ENCODE assay signal across 28 cellular contexts in the genomic region with DNA sequence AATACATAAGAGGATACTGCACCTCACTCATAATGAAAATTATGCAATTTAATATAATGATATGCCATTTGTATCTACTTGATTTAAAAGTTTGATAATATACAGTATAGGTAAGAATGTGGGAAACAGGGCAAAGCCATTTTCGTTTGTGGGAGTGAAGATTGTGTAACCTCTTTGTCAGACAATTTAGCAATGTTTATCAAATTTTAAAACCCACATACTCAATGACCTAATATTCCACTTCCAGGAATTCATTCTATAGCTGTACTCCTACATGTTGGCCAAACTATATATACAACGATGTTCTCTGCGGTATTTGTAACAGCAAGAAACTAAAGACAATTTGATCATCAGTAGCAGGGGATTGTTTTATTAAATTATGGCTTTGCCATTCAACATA. TPM values are rescaled to one million over a fixed set of nuclear protein-coding genes. Genes with fewer than 3 reads are reported as not detected.
A peak's percentile ranks its signal among the peaks of the same experiment; 100 is the strongest.
DNase-seq lines count a peak whose midpoint lies in the region; ATAC-seq, FAIRE-seq and TF ChIP-seq lines count a peak whose summit lies in the region.
"Had no signal": no experiment of that assay in that cellular context is flagged by ENCODE, and none has a peak within 500 bp of the region (broad histone marks: within the 10 kb centered on the region; RNA-seq: fewer than 3 reads in every experiment).

No MANE protein-coding gene starts in this region.

- peak; percentile 54 for FAIRE-seq in K562 (lab: Jason Lieb, UNC)
- FAIRE-seq: endometrium, small intestine had no signal

- H3K79me2 ChIP-seq in HCT116 (ENCODE audit: insufficient read depth, low read length) (no peaks in the 10 kb centered on the region), K562 (ENCODE audit: control insufficient read depth, insufficient read depth, low read length) (no peaks in the 10 kb centered on the region)

- H3K27me3 ChIP-seq in HCT116 (ENCODE audit: insufficient read depth, low read length) = no peaks in the 10 kb centered on the region
- no peaks in the 10 kb centered on the region for H3K27me3 ChIP-seq in K562 (ENCODE audit: control insufficient read depth in 2 of 2, insufficient read depth in 2 of 2, low read length in 2 of 2)
- no peaks in the 10 kb centered on the region for H3K27me3 ChIP-seq in right lobe of liver
- no peaks in the 10 kb centered on the region for H3K27me3 ChIP-seq in esophagus muscularis mucosa
- H3K27me3 ChIP-seq: heart right ventricle, SJCRH30 had no signal

- H3K4me2 ChIP-seq in HCT116 (ENCODE audit: low read length) (no peak overlapping the region), K562 (ENCODE audit: insufficient read depth, low read length) (no peak overlapping the region)
- H3K4me2 ChIP-seq: KMS-11 had no signal

- no peaks in the 10 kb centered on the region for H3K9me2 ChIP-seq in HCT116 (ENCODE audit: insufficient read depth)

- no peak for ATAC-seq in HCT116
- peak; percentile 31; the same call in 1 of the 3 replicates for ATAC-seq in K562
- peak in 3 of 4 donors; percentile 39 to 58 (median 44) for ATAC-seq in right lobe of liver
- no peak for ATAC-seq in GM18867 (IDR thresholded peaks at IDR 0.05; ENCODE audit: unreplicated experiment)
- ATAC-seq: heart right ventricle, left colon, T-helper 17 cell had no signal

- H3K27ac ChIP-seq in HCT116 (ENCODE audit: low read depth, low read length) (no peak overlapping the region), K562 (ENCODE audit: extremely low read depth, low read depth, low read length) (0 out of 3 replicates have a peak overlapping the region, but pooled peaks have one; percentile 29), right lobe of liver (no peak overlapping the region), esophagus muscularis mucosa (replicated peaks in 1 of 4) (no peak overlapping the region)
- H3K27ac ChIP-seq: heart right ventricle, KMS-11, SJCRH30, WERI-Rb-1 had no signal

- DNase-seq in HCT116 (ENCODE audit: low read depth, low spot score) = no peak
- DNase-seq in NCI-H226 = peak; percentile 64
- peak in 1 of 4 experiments; percentile 11 for DNase-seq in K562 (ENCODE audit: extremely low read depth in 1 of 4, low spot score in 3 of 4)
- DNase-seq in right lobe of liver = no peak
- no peak for DNase-seq in NCI-H446 (lab: John Stamatoyannopoulos, UW)
- no peak for DNase-seq in activated effector memory CD4-positive, alpha-beta T cell treated with anti-CD3 and anti-CD28 coated beads, Interleukin-2, amount 50 U/mL, for 16 hours
- no peak for DNase-seq in esophagus muscularis mucosa (ENCODE audit: extremely low spot score)
- DNase-seq: activated CD4-positive, alpha-beta T cell treated with anti-CD3 and anti-CD28 coated beads, Interleukin-2, amount 10 ng/mL, durations not matched to agents 24 days and 14 days; activated naive CD4-positive, alpha-beta T cell treated with anti-CD3 and anti-CD28 coated beads, Interleukin-2, amount 10 ng/mL, durations not matched to agents 7 days and 5 days; anterior cingulate cortex; caudate nucleus; CD4-positive, alpha-beta T cell; heart right ventricle; left colon; mesendoderm; NCI-H1092 treated with DMSO at 0.1 percent for 48 hours; NCI-H2029 treated with DMSO at 0.1 percent for 48 hours; NCI-H345; nucleus accumbens; SJCRH30; small intestine; stimulated activated CD4-positive, alpha-beta T cell treated with anti-CD3 and anti-CD28 coated beads, Interleukin-2, amount 100 ng/mL, for 24 hours; T-helper 17 cell; trophoblast cell; WERI-Rb-1 had no signal

- H3K9me3 ChIP-seq in HCT116 (ENCODE audit: control insufficient read depth in 1 of 2, insufficient read depth in 1 of 2, low read depth in 1 of 2, low read length in 2 of 2) (no peaks in the 10 kb centered on the region), K562 (replicated peaks; ENCODE audit: control insufficient read depth, insufficient read depth, low read depth, low read length) (peaks cover 6% of the 10 kb centered on the region), right lobe of liver (no peaks in the 10 kb centered on the region), esophagus muscularis mucosa (no peaks in the 10 kb centered on the region)
- H3K9me3 ChIP-seq: SJCRH30 had no signal

- in situ Hi-C loops in K562 (cut with MboI) = no loop called here

- no peaks in the 10 kb centered on the region for H3K9me1 ChIP-seq in K562 (ENCODE audit: control insufficient read depth, insufficient read depth, low read length)

- H4K20me1 ChIP-seq in HCT116 (ENCODE audit: insufficient read depth) (no peaks in the 10 kb centered on the region), K562 (replicated peaks; ENCODE audit: control insufficient read depth, insufficient read depth, low read length) (no peaks in the 10 kb centered on the region)

- CTCF ChIA-PET in HCT116 (lab: Charles Lee) (no interaction called here), K562 (lab: Yijun Ruan, JAX; ENCODE audit: low intra/inter-chr PET ratio) (no interaction called here)

- 3% methylated on average over 3 of the region's 3 CpGs for WGBS in K562 (ENCODE audit: insufficient coverage, low coverage, missing lambda C conversion rate)
- 42% methylated on average over 3 of the region's 3 CpGs for WGBS in right lobe of liver (ENCODE audit: insufficient coverage, low coverage, low lambda C conversion rate, missing lambda C conversion rate)
- 58% methylated on average over 3 of the region's 3 CpGs for WGBS in esophagus muscularis mucosa

- H3K4me1 ChIP-seq in HCT116 (ENCODE audit: control insufficient read depth in 1 of 2, insufficient read depth in 2 of 2, low read length in 2 of 2) (peaks cover 0 to 9% of the 10 kb centered on the region in 2 experiments; a peak in 2 of 4 replicates), K562 (replicated peaks in 1 of 2; ENCODE audit: control insufficient read depth in 2 of 2, insufficient read depth in 2 of 2, low read length in 2 of 2) (peaks cover 5 to 6% of the 10 kb centered on the region in 2 experiments; a peak in 3 of 5 replicates), right lobe of liver (peaks cover 0 to 11% (median 4%) of the 10 kb centered on the region in 4 donors), esophagus muscularis mucosa (no peaks in the 10 kb centered on the region)
- H3K4me1 ChIP-seq: SJCRH30 had no signal

- H3K4me3 ChIP-seq in HCT116 (replicated peaks in 1 of 2; ENCODE audit: low read depth in 1 of 2, low read length in 2 of 2) (no peak overlapping the region), K562 (no peak overlapping the region), right lobe of liver (no peak overlapping the region), esophagus muscularis mucosa (no peak overlapping the region)
- H3K4me3 ChIP-seq: heart right ventricle, SJCRH30 had no signal

- TF ChIP-seq POLR2A in HCT116 (IDR thresholded peaks at IDR 0.05; ENCODE audit: borderline replicate concordance, extremely low read depth, insufficient read depth, insufficient read length) (no peak), K562 (conservative IDR thresholded peaks at IDR 0.05) (no peak), right lobe of liver (IDR thresholded peaks at IDR 0.05) (no peak), esophagus muscularis mucosa (IDR thresholded peaks at IDR 0.05; ENCODE audit: low read depth) (no peak)

- H3K36me3 ChIP-seq in HCT116 (ENCODE audit: control insufficient read depth in 1 of 2, insufficient read depth in 2 of 2, low read length in 2 of 2) (no peaks in the 10 kb centered on the region), K562 (ENCODE audit: control insufficient read depth, insufficient read depth, low read length) (no peaks in the 10 kb centered on the region), right lobe of liver (peaks cover 0 to 3% (median 0%) of the 10 kb centered on the region in 4 donors), esophagus muscularis mucosa (no peaks in the 10 kb centered on the region)
- H3K36me3 ChIP-seq: heart right ventricle, SJCRH30, WERI-Rb-1 had no signal

- TF ChIP-seq EP300 in K562 (IDR thresholded peaks at IDR 0.05; ENCODE audit: low read length) = peak; percentile 34; the same call in 1 of the 2 replicates
- TF ChIP-seq EP300 in esophagus muscularis mucosa (IDR thresholded peaks at IDR 0.05) = no peak

- BruUV-seq in HCT116 (replicated peaks; lab: Mats Ljungman, UMichigan) (no TSS peak), K562 (replicated peaks; lab: Mats Ljungman, UMichigan) (no TSS peak)

- RAD21 ChIA-PET in HCT116 (lab: Charles Lee; ENCODE audit: low non-redundant PET in 1 of 2, low total read pairs in 2 of 2, uncharacterized antibody in 2 of 2, unreplicated experiment in 2 of 2) = no interaction called here

- POLR2A ChIA-PET in HCT116 (lab: Charles Lee) = no interaction called here
- POLR2A ChIA-PET in K562 (lab: Yijun Ruan, JAX) = interaction anchor here (0.7 kb wide), 1 partner anchor 20 kb away, joined by 3 read pairs; no protein-coding TSS in a partner anchor

- TF ChIP-seq RAD21 in HCT116 (IDR thresholded peaks at IDR 0.05; ENCODE audit: low read depth) (no peak), K562 (CRISPR knock-in tag; conservative IDR thresholded peaks at IDR 0.05 in 1 of 2, IDR thresholded peaks at IDR 0.05 in 1 of 2) (no peak)

- TF ChIP-seq CTCF in HCT116 (IDR thresholded peaks at IDR 0.05 in 2 of 3, conservative IDR thresholded peaks at IDR 0.05 in 1 of 3; ENCODE audit: borderline replicate concordance in 1 of 3, insufficient read depth in 1 of 3, low read depth in 2 of 3, low read length in 2 of 3) = no peak
- no peak for TF ChIP-seq CTCF in K562 (IDR thresholded peaks at IDR 0.05 in 2 of 3, conservative IDR thresholded peaks at IDR 0.05 in 1 of 3; ENCODE audit: insufficient read depth in 2 of 3, low read depth in 1 of 3, low read length in 3 of 3)
- TF ChIP-seq CTCF in right lobe of liver (IDR thresholded peaks at IDR 0.05) = no peak
- TF ChIP-seq CTCF in esophagus muscularis mucosa (IDR thresholded peaks at IDR 0.05) = no peak

- intact Hi-C loops in HCT116 (cut with micrococcal nuclease) (no loop called here), K562 (cut with micrococcal nuclease) (no loop called here), right lobe of liver (cut with DNase I) (no loop called here), esophagus muscularis mucosa (cut with DNase I) (no loop called here)

- H3K9ac ChIP-seq in HCT116 (ENCODE audit: low read length) (no peak overlapping the region), K562 (ENCODE audit: insufficient read depth in 1 of 2, low read depth in 2 of 2, low read length in 2 of 2) (no peak overlapping the region; a peak in 1 of 4 replicates)
- H3K9ac ChIP-seq: KMS-11 had no signal

- peak overlapping the region; percentile 35 for H2AFZ ChIP-seq in HCT116 (ENCODE audit: low read depth, low read length, poor library complexity, severe bottlenecking)
- peak overlapping the region; percentile 65 for H2AFZ ChIP-seq in K562 (ENCODE audit: low read depth, low read length)

RNA-seq across cellular contexts. Expression of gene FKBP5, which starts 17.8 kb away (rescaled TPM):
- total RNA-seq in HCT116 (2021; ENCODE audit: unreplicated experiment) = 50.3 TPM
- 19.5 and 29.2 TPM in 2 replicates for polyA plus RNA-seq in HCT116 (2012)
- total RNA-seq in K562 (2011; cell fraction: chromatin; rRNA removed; ENCODE audit: low replicate concordance) = 23.5 and 58.7 TPM in 2 replicates
- total RNA-seq in K562 (2011; cell fraction: nucleolus; rRNA removed) = 14.5 and 19.2 TPM in 2 replicates
- 38.3 and 72.2 TPM in 2 replicates for total RNA-seq in K562 (2011; cell fraction: nucleoplasm; rRNA removed)
- total RNA-seq in K562 (2014; rRNA removed) = 75.0 and 82.8 TPM in 2 replicates
- total RNA-seq in K562 (2014; rRNA removed; fragmentation: Illumina TruSeq; extraction: Trizol) = 54.2 and 65.9 TPM in 2 replicates
- 39.9 and 43.8 TPM in 2 replicates for total RNA-seq in K562 (2015; rRNA removed; fragmentation: Illumina TruSeq; extraction: Trizol)
- 92.0 and 104 TPM in 2 replicates for total RNA-seq in K562 (2021)
- 59.7 and 86.1 TPM in 2 replicates for polyA plus RNA-seq in K562 (2011; rRNA removed)
- 22.1 and 33.5 TPM in 2 replicates for polyA plus RNA-seq in K562 (2011; cell fraction: cytosol; rRNA removed)
- 22.5 and 23.2 TPM in 2 replicates for polyA plus RNA-seq in K562 (2011; cell fraction: nucleus; rRNA removed)
- polyA plus RNA-seq in K562 (2012) = 43.9 and 85.0 TPM in 2 replicates
- polyA plus RNA-seq in K562 (2014; fragmentation: Illumina TruSeq; extraction: Trizol) = 128 and 151 TPM in 2 replicates
- polyA plus RNA-seq in K562 (2014; fragmentation: Nextera tagmentation; extraction: Ambion mirVana) = 10 to 100 TPM; 32.7 to 46.1 TPM
- polyA plus RNA-seq in K562 (2014; rRNA removed) = 76.6 and 76.8 TPM in 2 replicates
- 71.5 and 74.0 TPM in 2 replicates for polyA minus RNA-seq in K562 (2011; rRNA and poly(A)+ RNA removed)
- 31.1 and 38.9 TPM in 2 replicates for polyA minus RNA-seq in K562 (2011; cell fraction: cytosol; rRNA and poly(A)+ RNA removed)
- 13.3 and 18.5 TPM in 2 replicates for polyA minus RNA-seq in K562 (2011; cell fraction: nucleus; rRNA and poly(A)+ RNA removed)
- 100 to 1,000 TPM in 5 of 6 experiments, 10 to 100 TPM in 1; 36.1 to 387 (median 111) TPM for total RNA-seq in right lobe of liver
- 100 to 1,000 TPM; 477 to 689 (median 593) TPM for total RNA-seq in esophagus muscularis mucosa
- total RNA-seq: SJCRH30 had no signal

RNA-seq across cellular contexts. Expression of gene ARMC12, which starts 30.4 kb away (rescaled TPM):
- 0.79 TPM for total RNA-seq in HCT116 (2021; ENCODE audit: unreplicated experiment)
- 0.75 and 1.2 TPM in 2 replicates for polyA plus RNA-seq in HCT116 (2012)
- not detected in 2 replicates for total RNA-seq in K562 (2011; cell fraction: chromatin; rRNA removed; ENCODE audit: low replicate concordance)
- total RNA-seq in K562 (2011; cell fraction: nucleolus; rRNA removed) = 0.50 TPM in 1 of 2 replicates, not detected in the other
- total RNA-seq in K562 (2011; cell fraction: nucleoplasm; rRNA removed) = not detected in 2 replicates
- total RNA-seq in K562 (2014; rRNA removed) = 0.09 TPM in 1 of 2 replicates, not detected in the other
- 0.36 TPM in 1 of 2 replicates, not detected in the other for total RNA-seq in K562 (2014; rRNA removed; fragmentation: Illumina TruSeq; extraction: Trizol)
- not detected in 2 replicates for total RNA-seq in K562 (2015; rRNA removed; fragmentation: Illumina TruSeq; extraction: Trizol)
- total RNA-seq in K562 (2021) = 0.13 and 0.35 TPM in 2 replicates
- polyA plus RNA-seq in K562 (2011; rRNA removed) = 0.26 and 0.45 TPM in 2 replicates
- polyA plus RNA-seq in K562 (2011; cell fraction: cytosol; rRNA removed) = 0.07 and 0.21 TPM in 2 replicates
- polyA plus RNA-seq in K562 (2011; cell fraction: nucleus; rRNA removed) = 1.4 TPM in 2 replicates
- 0.26 and 1.6 TPM in 2 replicates for polyA plus RNA-seq in K562 (2012)
- 0.36 TPM in 1 of 2 replicates, not detected in the other for polyA plus RNA-seq in K562 (2014; fragmentation: Illumina TruSeq; extraction: Trizol)
- polyA plus RNA-seq in K562 (2014; fragmentation: Nextera tagmentation; extraction: Ambion mirVana) = under 1 TPM in 1 of 2 experiments, not detected in 1; 0.13 TPM
- polyA plus RNA-seq in K562 (2014; rRNA removed) = 0.58 TPM in 1 of 2 replicates, not detected in the other
- polyA minus RNA-seq in K562 (2011; rRNA and poly(A)+ RNA removed) = 0.18 and 0.46 TPM in 2 replicates
- polyA minus RNA-seq in K562 (2011; cell fraction: cytosol; rRNA and poly(A)+ RNA removed) = not detected in 2 replicates
- 0.27 TPM in 1 of 2 replicates, not detected in the other for polyA minus RNA-seq in K562 (2011; cell fraction: nucleus; rRNA and poly(A)+ RNA removed)
- 1 to 10 TPM in 3 of 6 experiments, under 1 TPM in 3; 0.22 to 4.4 (median 0.92) TPM for total RNA-seq in right lobe of liver
- total RNA-seq in esophagus muscularis mucosa = 1 to 10 TPM in 1 of 4 donors, under 1 TPM in 2, not detected in 1; 0.50 to 1.0 (median 0.83) TPM
- total RNA-seq: SJCRH30 had no signal

Comparison
In these comparisons a context has a peak if more than half of its experiments do, and no peak if none do; other contexts are left out.
1. ATAC-seq: peak in K562 (single experiment) and right lobe of liver (3 of 4); none in HCT116 (single experiment) and GM18867 (single experiment).
2. Of the 22 proteins assayed by ChIP-seq in both K562 and HCT116: peak only in K562: CEBPB and JUND; only in HCT116: none; in both: none; in neither: 19; mixed calls (peak in some experiments, not most) for 1.